1 cellular context compared by ENCODE assay signal in the genomic region with DNA sequence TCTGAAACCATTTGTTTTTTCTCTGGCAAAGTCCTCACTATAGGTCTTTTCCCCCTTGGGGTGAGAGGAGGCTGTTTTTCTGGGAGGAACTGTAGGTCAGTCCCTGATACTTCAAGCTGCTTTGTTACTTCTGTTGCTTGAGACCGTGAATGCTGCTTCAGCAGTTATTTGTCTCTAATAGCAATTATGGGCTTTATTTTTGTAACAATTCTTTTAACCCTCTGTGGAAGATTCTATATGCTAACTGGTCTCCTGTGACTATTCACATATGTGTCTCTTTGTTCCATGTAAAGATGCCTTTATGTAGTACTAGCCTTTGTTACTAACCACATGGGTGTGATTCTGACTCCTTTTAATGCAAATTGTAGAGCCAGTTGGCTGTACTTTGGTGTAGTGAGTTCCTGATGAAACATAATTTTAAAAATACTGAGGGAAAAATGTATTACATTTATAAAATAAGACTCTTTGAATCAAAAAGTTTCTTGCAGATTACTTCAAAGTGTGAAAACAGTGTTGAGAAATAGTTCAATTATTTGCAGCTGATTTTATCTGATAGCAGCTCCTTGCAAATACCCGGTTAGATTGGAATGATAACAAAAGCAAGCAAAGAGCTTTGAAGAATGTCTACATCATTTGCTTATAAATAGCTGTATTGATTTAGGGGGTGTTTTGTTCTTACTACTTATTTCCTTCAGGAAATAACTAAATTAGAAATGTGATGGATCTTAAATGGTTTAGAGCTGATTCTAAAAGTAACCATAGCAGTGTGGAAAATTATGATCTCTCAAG.
TF ChIP-seq lines count a peak whose summit lies in the region.

No MANE protein-coding gene starts in this region.

TF ChIP-seq in GM23338, 12 proteins besides CTCF, POLR2A, EP300 and RAD21:
- TF ChIP-seq NANOG (IDR thresholded peaks at IDR 0.05; ENCODE audit: borderline replicate concordance): no peak
- TF ChIP-seq JUNB (IDR thresholded peaks at IDR 0.05; ENCODE audit: unreplicated experiment): no peak
- TF ChIP-seq ZNF114 (CRISPR knock-in tag; IDR thresholded peaks at IDR 0.05): no peak
- TF ChIP-seq REST (IDR thresholded peaks at IDR 0.05; ENCODE audit: unreplicated experiment): no peak
- TF ChIP-seq POLR2AphosphoS5 (IDR thresholded peaks at IDR 0.05; ENCODE audit: low read depth): no peak
- TF ChIP-seq ZNF331 (CRISPR knock-in tag; IDR thresholded peaks at IDR 0.05; ENCODE audit: low read depth): no peak
- TF ChIP-seq ZNF462 (CRISPR knock-in tag; IDR thresholded peaks at IDR 0.05): no peak
- no peak for TF ChIP-seq EZH2phosphoT487 (IDR thresholded peaks at IDR 0.05; ENCODE audit: unreplicated experiment)
- TF ChIP-seq, protein P1, sequence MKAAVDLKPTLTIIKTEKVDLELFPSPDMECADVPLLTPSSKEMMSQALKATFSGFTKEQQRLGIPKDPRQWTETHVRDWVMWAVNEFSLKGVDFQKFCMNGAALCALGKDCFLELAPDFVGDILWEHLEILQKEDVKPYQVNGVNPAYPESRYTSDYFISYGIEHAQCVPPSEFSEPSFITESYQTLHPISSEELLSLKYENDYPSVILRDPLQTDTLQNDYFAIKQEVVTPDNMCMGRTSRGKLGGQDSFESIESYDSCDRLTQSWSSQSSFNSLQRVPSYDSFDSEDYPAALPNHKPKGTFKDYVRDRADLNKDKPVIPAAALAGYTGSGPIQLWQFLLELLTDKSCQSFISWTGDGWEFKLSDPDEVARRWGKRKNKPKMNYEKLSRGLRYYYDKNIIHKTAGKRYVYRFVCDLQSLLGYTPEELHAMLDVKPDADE (IDR thresholded peaks at IDR 0.05): no peak
- TF ChIP-seq CREB1 (CRISPR knock-in tag; IDR thresholded peaks at IDR 0.05; ENCODE audit: low read depth): no peak
- no peak for TF ChIP-seq EZH2 (IDR thresholded peaks at IDR 0.05; ENCODE audit: low read depth, unreplicated experiment)
- no peak for TF ChIP-seq STAT1 (IDR thresholded peaks at IDR 0.05; ENCODE audit: unreplicated experiment)
